Comparison of ENCODE assay signal across 20 cellular contexts in the genomic region with DNA sequence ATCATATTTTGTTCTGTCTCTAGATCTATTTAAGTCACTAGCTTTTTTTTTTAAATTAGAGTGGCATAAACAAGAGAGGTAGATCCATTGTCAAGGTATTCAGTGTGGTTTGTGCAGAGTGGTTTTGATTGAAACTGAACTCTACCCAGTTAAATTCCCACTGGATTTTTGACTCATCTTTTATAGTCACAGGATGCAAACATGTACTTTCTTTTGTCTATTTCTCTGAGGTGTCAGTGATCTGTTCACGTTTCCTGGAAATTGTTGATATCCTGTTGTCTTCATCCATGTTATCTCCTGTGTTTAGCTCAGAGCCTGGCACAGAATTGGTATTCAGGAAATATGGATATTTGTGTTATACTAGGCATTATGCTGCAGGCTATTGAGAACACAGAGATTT.
DNase-seq lines count a peak whose midpoint lies in the region; ATAC-seq, FAIRE-seq and TF ChIP-seq lines count a peak whose summit lies in the region.
"Had no signal": no experiment of that assay in that cellular context is flagged by ENCODE, and none has a peak within 500 bp of the region (broad histone marks: within the 10 kb centered on the region; RNA-seq: fewer than 3 reads in every experiment).

No MANE protein-coding gene starts in this region.

- no peaks in the 10 kb centered on the region for H3K27me3 Mint-ChIP-seq in astrocyte (ENCODE audit: low read depth, unreplicated experiment)
- H3K27me3 Mint-ChIP-seq in stimulated activated naive CD8-positive, alpha-beta T cell treated with anti-CD3 and anti-CD28 coated beads, Interleukin-15, amount 100 ng/mL, for 72 hours: no peaks in the 10 kb centered on the region
- H3K27me3 Mint-ChIP-seq: CD8-positive, alpha-beta memory T cell had no signal

- H3K36me3 Mint-ChIP-seq in astrocyte (ENCODE audit: low read depth, unreplicated experiment): peaks cover 5% of the 10 kb centered on the region

- H2AFZ ChIP-seq in astrocyte (ENCODE audit: low read depth, low read length): no peak overlapping the region
- no peak overlapping the region for H2AFZ ChIP-seq in MM.1S (ENCODE audit: low read length)

- H3K79me2 ChIP-seq in astrocyte (ENCODE audit: insufficient read depth, low read length) (peaks cover 5% of the 10 kb centered on the region), MM.1S (ENCODE audit: low read length) (no peaks in the 10 kb centered on the region)

- H3K27me3 ChIP-seq in astrocyte (ENCODE audit: insufficient read depth, low read length) (no peaks in the 10 kb centered on the region), MM.1S (replicated peaks; ENCODE audit: insufficient read depth, low read length) (no peaks in the 10 kb centered on the region)
- H3K27me3 ChIP-seq: BLaER1 had no signal

- H3K27ac Mint-ChIP-seq in astrocyte (ENCODE audit: unreplicated experiment): no peak overlapping the region
- no peak overlapping the region for H3K27ac Mint-ChIP-seq in stimulated activated naive CD8-positive, alpha-beta T cell treated with anti-CD3 and anti-CD28 coated beads, Interleukin-15, amount 100 ng/mL, for 72 hours
- H3K27ac Mint-ChIP-seq: CD8-positive, alpha-beta memory T cell had no signal

- peaks cover 32% of the 10 kb centered on the region for H3K4me1 Mint-ChIP-seq in astrocyte (ENCODE audit: low read depth, unreplicated experiment)
- H3K4me1 Mint-ChIP-seq in stimulated activated naive CD8-positive, alpha-beta T cell treated with anti-CD3 and anti-CD28 coated beads, Interleukin-15, amount 100 ng/mL, for 72 hours: peaks cover 36% of the 10 kb centered on the region

- DNase-seq in NCI-H2107 treated with DMSO at 0.1 percent for 48 hours (lab: John Stamatoyannopoulos, UW; ENCODE audit: unreplicated experiment): peak; percentile 80
- DNase-seq in NCI-H2107 (lab: John Stamatoyannopoulos, UW): no peak
- peak; percentile 50 for DNase-seq in M059J (ENCODE audit: low read depth)
- no peak for DNase-seq in astrocyte (ENCODE audit: low read depth)
- peak; percentile 28 for DNase-seq in kidney tubule cell (ENCODE audit: low spot score)
- no peak for DNase-seq in MM.1S
- DNase-seq in stimulated activated naive CD8-positive, alpha-beta T cell treated with anti-CD3 and anti-CD28 coated beads, Interleukin-15, amount 100 ng/mL, for 72 hours: no peak
- no peak for DNase-seq in NCI-H1417 treated with DMSO at 0.1 percent for 48 hours (lab: John Stamatoyannopoulos, UW)
- DNase-seq: 8988T; CD8-positive, alpha-beta memory T cell; DMS79 treated with DMSO at 0.1 percent for 48 hours; GDM1; NCI-H1048; NCI-H2081 treated with DMSO at 0.1 percent for 48 hours; NCI-H82 had no signal

- peaks cover 34% of the 10 kb centered on the region for H3K4me1 ChIP-seq in astrocyte (ENCODE audit: insufficient read depth, low read length)
- H3K4me1 ChIP-seq in MM.1S (ENCODE audit: low read length): no peaks in the 10 kb centered on the region

- TF ChIP-seq CTCF in astrocyte (IDR thresholded peaks at IDR 0.05; ENCODE audit: insufficient read depth, low read depth, low read length) (no peak), MM.1S (IDR thresholded peaks at IDR 0.05; ENCODE audit: low read length) (no peak)

- no peak overlapping the region for H3K4me2 ChIP-seq in astrocyte (ENCODE audit: low read length)
- H3K4me2 ChIP-seq in MM.1S (ENCODE audit: low read depth, low read length): no peak overlapping the region
- H3K4me2 ChIP-seq: BLaER1 had no signal

- ATAC-seq in stimulated activated naive CD8-positive, alpha-beta T cell treated with anti-CD3 and anti-CD28 coated beads, Interleukin-15, amount 100 ng/mL, for 72 hours: no peak
- ATAC-seq: GM12878, K562 had no signal

- FAIRE-seq in astrocyte (lab: Jason Lieb, UNC): peak; percentile 13
- FAIRE-seq: D721Med, GM12878, K562 had no signal

- H3K4me3 ChIP-seq in astrocyte (ENCODE audit: insufficient read depth, low read depth, low read length) (no peak overlapping the region), MM.1S (ENCODE audit: low read length) (no peak overlapping the region)
- H3K4me3 ChIP-seq: BLaER1, GM12878, K562 had no signal

- H3K9me2 ChIP-seq in MM.1S (replicated peaks; ENCODE audit: insufficient read depth, low read length): no peaks in the 10 kb centered on the region

- H4K20me1 ChIP-seq in astrocyte (ENCODE audit: insufficient read depth, low read length) (no peaks in the 10 kb centered on the region), MM.1S (ENCODE audit: insufficient read depth, low read length) (no peaks in the 10 kb centered on the region)
- H4K20me1 ChIP-seq: BLaER1 had no signal

- H3K27ac ChIP-seq in astrocyte (ENCODE audit: low read depth, low read length): no peak overlapping the region
- H3K27ac ChIP-seq in MM.1S (ENCODE audit: low read length): no peak overlapping the region
- H3K27ac ChIP-seq: BLaER1, HL-60 had no signal

- H3K9ac ChIP-seq in astrocyte (ENCODE audit: low read length): no peak overlapping the region
- no peak overlapping the region for H3K9ac ChIP-seq in MM.1S (ENCODE audit: low read length)
- H3K9ac ChIP-seq: BLaER1 had no signal

- H3K36me3 ChIP-seq in astrocyte (ENCODE audit: insufficient read depth, low read length): no peaks in the 10 kb centered on the region
- no peaks in the 10 kb centered on the region for H3K36me3 ChIP-seq in MM.1S (replicated peaks; ENCODE audit: insufficient read depth, low read length)
- H3K36me3 ChIP-seq: BLaER1 had no signal

- no peak overlapping the region for H3K4me3 Mint-ChIP-seq in astrocyte (ENCODE audit: unreplicated experiment)
- no peak overlapping the region for H3K4me3 Mint-ChIP-seq in stimulated activated naive CD8-positive, alpha-beta T cell treated with anti-CD3 and anti-CD28 coated beads, Interleukin-15, amount 100 ng/mL, for 72 hours
- H3K4me3 Mint-ChIP-seq: CD8-positive, alpha-beta memory T cell had no signal

- no peaks in the 10 kb centered on the region for H3F3A ChIP-seq in MM.1S (ENCODE audit: insufficient read depth, low read length)

- H3K9me3 ChIP-seq in astrocyte (ENCODE audit: insufficient read depth, low read depth, low read length) (no peaks in the 10 kb centered on the region), MM.1S (replicated peaks; ENCODE audit: insufficient read depth, low read length) (no peaks in the 10 kb centered on the region)

- peaks cover 2% of the 10 kb centered on the region for H3K9me3 Mint-ChIP-seq in astrocyte (ENCODE audit: unreplicated experiment)
- H3K9me3 Mint-ChIP-seq in stimulated activated naive CD8-positive, alpha-beta T cell treated with anti-CD3 and anti-CD28 coated beads, Interleukin-15, amount 100 ng/mL, for 72 hours: no peaks in the 10 kb centered on the region

Comparison
In these comparisons a context has a peak if more than half of its experiments do, and no peak if none do; other contexts are left out.
1. DNase-seq: peak in NCI-H2107 treated with DMSO at 0.1 percent for 48 hours (single experiment), M059J (single experiment) and kidney tubule cell (single experiment); none in NCI-H2107 (single experiment), astrocyte (single experiment), MM.1S (single experiment), stimulated activated naive CD8-positive, alpha-beta T cell treated with anti-CD3 and anti-CD28 coated beads, Interleukin-15, amount 100 ng/mL, for 72 hours (0 of 2) and NCI-H1417 treated with DMSO at 0.1 percent for 48 hours (single experiment).